8 cellular contexts compared by ENCODE assay signal in genomic region chr3:168620854-168621253, GRCh38.
DNase-seq lines count a peak whose midpoint lies in the region; ATAC-seq lines count a peak whose summit lies in the region.

No MANE protein-coding gene starts in this region.

- H3K9me3 Mint-ChIP-seq in activated CD4-positive, alpha-beta T cell treated with anti-CD3 and anti-CD28 coated beads, Interleukin-2, amount 10 ng/mL, durations not matched to agents 7 days and 5 days, result no peaks in the 10 kb centered on the region

- no peak overlapping the region for H3K9ac ChIP-seq in NT2/D1 (ENCODE audit: insufficient read length, low read depth)

- H3K9me3 ChIP-seq in NT2/D1 (ENCODE audit: insufficient read depth, low read length), result no peaks in the 10 kb centered on the region

- ATAC-seq in GM18519 (IDR thresholded peaks at IDR 0.05; ENCODE audit: low FRiP score, unreplicated experiment), result peak; percentile 46
- peak; percentile 69 for ATAC-seq in HG03354 (IDR thresholded peaks at IDR 0.05; ENCODE audit: poor library complexity, severe bottlenecking, unreplicated experiment)
- no peak for ATAC-seq in activated CD4-positive, CD25-positive, alpha-beta regulatory T cell treated with anti-CD3 and anti-CD28 coated beads, Interleukin-2, amount 50 U/mL, for 24 hours

- H3K36me3 ChIP-seq in NT2/D1 (ENCODE audit: insufficient read depth, insufficient read length, low read length), result no peaks in the 10 kb centered on the region

- no peaks in the 10 kb centered on the region for H3K27me3 ChIP-seq in NT2/D1 (ENCODE audit: insufficient read depth, insufficient read length)

- H3K4me3 ChIP-seq in NT2/D1 (ENCODE audit: insufficient read length, low read depth), result no peak overlapping the region

- CTCF ChIA-PET in activated CD4-positive, alpha-beta T cell treated with anti-CD3 and anti-CD28 coated beads, Interleukin-2, amount 10 ng/mL, durations not matched to agents 7 days and 5 days (lab: Charles Lee), result no interaction called here

- no peaks in the 10 kb centered on the region for H3K4me1 Mint-ChIP-seq in activated CD4-positive, alpha-beta T cell treated with anti-CD3 and anti-CD28 coated beads, Interleukin-2, amount 10 ng/mL, durations not matched to agents 7 days and 5 days

- H3K27ac Mint-ChIP-seq in activated CD4-positive, alpha-beta T cell treated with anti-CD3 and anti-CD28 coated beads, Interleukin-2, amount 10 ng/mL, durations not matched to agents 7 days and 5 days, result no peak overlapping the region

- no peaks in the 10 kb centered on the region for H3K27me3 Mint-ChIP-seq in activated CD4-positive, alpha-beta T cell treated with anti-CD3 and anti-CD28 coated beads, Interleukin-2, amount 10 ng/mL, durations not matched to agents 7 days and 5 days

- peak; percentile 36 for DNase-seq in NT2/D1 (ENCODE audit: low read depth, low spot score)
- DNase-seq in globus pallidus (ENCODE audit: low spot score), result peak; percentile 68
- DNase-seq in stromal cell of bone marrow (ENCODE audit: low read depth), result peak; percentile 9
- DNase-seq in activated CD4-positive, alpha-beta T cell treated with anti-CD3 and anti-CD28 coated beads, Interleukin-2, amount 10 ng/mL, durations not matched to agents 7 days and 5 days, result no peak
- DNase-seq in stimulated activated CD4-positive, alpha-beta T cell treated with anti-CD3 and anti-CD28 coated beads, Interleukin-4, amount 100 ng/mL, for 1 hour, result no peak

- H3K4me1 ChIP-seq in NT2/D1 (ENCODE audit: insufficient read depth, insufficient read length), result no peaks in the 10 kb centered on the region

- H3K4me3 Mint-ChIP-seq in activated CD4-positive, alpha-beta T cell treated with anti-CD3 and anti-CD28 coated beads, Interleukin-2, amount 10 ng/mL, durations not matched to agents 7 days and 5 days, result no peak overlapping the region

- H3K36me3 Mint-ChIP-seq in activated CD4-positive, alpha-beta T cell treated with anti-CD3 and anti-CD28 coated beads, Interleukin-2, amount 10 ng/mL, durations not matched to agents 7 days and 5 days (ENCODE audit: low read depth), result no peaks in the 10 kb centered on the region

- POLR2A ChIA-PET in activated CD4-positive, alpha-beta T cell treated with anti-CD3 and anti-CD28 coated beads, Interleukin-2, amount 10 ng/mL, durations not matched to agents 7 days and 5 days (lab: Charles Lee), result no interaction called here

Comparison
In these comparisons a context has a peak if more than half of its experiments do, and no peak if none do; other contexts are left out.
1. ATAC-seq: peak in GM18519 (single experiment) and HG03354 (single experiment); none in activated CD4-positive, CD25-positive, alpha-beta regulatory T cell treated with anti-CD3 and anti-CD28 coated beads, Interleukin-2, amount 50 U/mL, for 24 hours (0 of 2).
2. DNase-seq: peak in NT2/D1 (single experiment), globus pallidus (single experiment) and stromal cell of bone marrow (single experiment); none in activated CD4-positive, alpha-beta T cell treated with anti-CD3 and anti-CD28 coated beads, Interleukin-2, amount 10 ng/mL, durations not matched to agents 7 days and 5 days (single experiment) and stimulated activated CD4-positive, alpha-beta T cell treated with anti-CD3 and anti-CD28 coated beads, Interleukin-4, amount 100 ng/mL, for 1 hour (single experiment).